Comparison of ENCODE assay signal across 24 cellular contexts in genomic region chr5:33143405-33144123, GRCh38.
"Had no signal": no experiment of that assay in that cellular context is flagged by ENCODE, and none has a peak within 500 bp of the region (broad histone marks: within the 10 kb centered on the region; RNA-seq: fewer than 3 reads in every experiment).

No MANE protein-coding gene starts in this region.

- H3K9ac ChIP-seq: KMS-11 had no signal

- H3K4me2 ChIP-seq: KMS-11, PC-9 had no signal

- H3K4me3 ChIP-seq: PC-9, Peyer's patch, SJSA1, SK-N-MC had no signal

- H3K36me3 ChIP-seq: Peyer's patch, SJSA1 had no signal

- H3K4me1 ChIP-seq: Peyer's patch had no signal

- DNase-seq: Kasumi-1, MV-4-11, NCI-H1048, NCI-H1105, NCI-H1417, NCI-H146, NCI-H1694 treated with DMSO at 0.1 percent for 48 hours, NCI-H1930, NCI-H2081, NCI-H2107, NCI-H2227 treated with DMSO at 0.1 percent for 48 hours, NCI-H524, NCI-H526 treated with DMSO at 0.1 percent for 48 hours, NCI-H748 treated with DMSO at 0.1 percent for 48 hours, PC-9, Peyer's patch, Right ventricle myocardium superior, RPMI8226, SIG-M5 had no signal

- H3K9me3 ChIP-seq: Peyer's patch, SJSA1 had no signal

- FAIRE-seq: HTR-8/SVneo had no signal

- H3K27ac ChIP-seq: HL-60, KMS-11, PC-9, Peyer's patch, SJSA1, SK-N-MC had no signal

- H2AFZ ChIP-seq: PC-9 had no signal

- H3K27me3 ChIP-seq: Peyer's patch, SJSA1 had no signal
